ENCODE assay signal across 8 cellular contexts in genomic region chr1:201883786-201884185, GRCh38.
DNase-seq lines count a peak whose midpoint lies in the region; ATAC-seq and TF ChIP-seq lines count a peak whose summit lies in the region.
"Had no signal": no experiment of that assay in that cellular context is flagged by ENCODE, and none has a peak within 500 bp of the region (broad histone marks: within the 10 kb centered on the region; RNA-seq: fewer than 3 reads in every experiment).

No MANE protein-coding gene starts in this region.

- no peak overlapping the region for H3K27ac ChIP-seq in HEK293 (ENCODE audit: extremely low read depth, low read depth, low read length)

- POLR2A ChIA-PET in HEK293 (lab: Yijun Ruan, JAX): interaction anchor here (1.1 kb wide), 1 partner anchor 98 kb away, joined by 3 read pairs; no protein-coding TSS in a partner anchor

- DNase-seq in SIG-M5 treated with dmso at 0.1 percent for 504 hours (lab: John Stamatoyannopoulos, UW; ENCODE audit: unreplicated experiment): peak; percentile 78
- DNase-seq in fibroblast of pulmonary artery (ENCODE audit: low read depth): peak; percentile 46
- DNase-seq in stimulated activated naive CD8-positive, alpha-beta T cell treated with anti-CD3 and anti-CD28 coated beads, Interleukin-15, Interleukin-2, amounts not matched to agents 100 U/mL and 50 U/mL, for 24 hours: no peak
- DNase-seq in stimulated activated naive CD4-positive, alpha-beta T cell treated with Interleukin-2 at 50 U/mL for 16 hours (lab: John Stamatoyannopoulos, UW): no peak
- DNase-seq in NCI-H2029 (lab: John Stamatoyannopoulos, UW): no peak
- DNase-seq: T-helper 9 cell had no signal

- CTCF ChIA-PET in HEK293 (lab: Yijun Ruan, JAX): interaction anchor here (0.8 to 11.2 kb wide), 3 partner anchors 10 to 174 kb away, joined by 6 to 99 read pairs (median 12); no protein-coding TSS in a partner anchor

- peak; percentile 44 for ATAC-seq in stimulated activated naive CD8-positive, alpha-beta T cell treated with anti-CD3 and anti-CD28 coated beads, Interleukin-15, Interleukin-2, amounts not matched to agents 100 U/mL and 50 U/mL, for 24 hours
- ATAC-seq in GM21423 (IDR thresholded peaks at IDR 0.05; ENCODE audit: unreplicated experiment): no peak

- H3K4me3 ChIP-seq in HEK293 (ENCODE audit: low read depth, low read length): no peak overlapping the region
- H3K4me3 ChIP-seq in fibroblast of pulmonary artery (replicated peaks; ENCODE audit: low read depth, low read length): no peak overlapping the region

- H3K4me1 ChIP-seq in HEK293 (ENCODE audit: control insufficient read depth, insufficient read depth, low read length): no peaks in the 10 kb centered on the region

- peaks cover 0 to 20% of the 10 kb centered on the region in 2 experiments; a peak in 1 of 3 replicates for H3K36me3 ChIP-seq in HEK293 (ENCODE audit: control insufficient read depth in 2 of 2, insufficient read depth in 1 of 2, low read length in 2 of 2)

- no peaks in the 10 kb centered on the region for H3K9me3 ChIP-seq in HEK293 (ENCODE audit: control insufficient read depth, insufficient read depth, low read depth, low read length)

- TF ChIP-seq CTCF in HEK293 (tag by site-specific recombination; IDR thresholded peaks at IDR 0.05): no peak
- TF ChIP-seq CTCF in fibroblast of pulmonary artery (IDR thresholded peaks at IDR 0.05; ENCODE audit: low read length, missing control alignments): no peak

TF ChIP-seq in HEK293, 187 proteins besides CTCF, POLR2A, EP300 and RAD21:
- TF ChIP-seq MEIS1 (CRISPR knock-in tag; IDR thresholded peaks at IDR 0.05; ENCODE audit: borderline replicate concordance) (no peak), ZNF600 (tag by site-specific recombination; IDR thresholded peaks at IDR 0.05) (peak; percentile 71)
TF ChIP-seq in HEK293: peak in this region for 1.

Comparison
In these comparisons a context has a peak if more than half of its experiments do, and no peak if none do; other contexts are left out.
1. DNase-seq: peak in SIG-M5 treated with dmso at 0.1 percent for 504 hours (single experiment) and fibroblast of pulmonary artery (single experiment); none in stimulated activated naive CD8-positive, alpha-beta T cell treated with anti-CD3 and anti-CD28 coated beads, Interleukin-15, Interleukin-2, amounts not matched to agents 100 U/mL and 50 U/mL, for 24 hours (single experiment), stimulated activated naive CD4-positive, alpha-beta T cell treated with Interleukin-2 at 50 U/mL for 16 hours (single experiment) and NCI-H2029 (single experiment).